Comparison of ENCODE assay signal across 8 cellular contexts in genomic region chrX:103376118-103376978, GRCh38. TPM values are rescaled to one million over a fixed set of nuclear protein-coding genes. Genes with fewer than 3 reads are reported as not detected.
DNase-seq lines count a peak whose midpoint lies in the region; FAIRE-seq and TF ChIP-seq lines count a peak whose summit lies in the region.

Gene BEX3 (plus strand): TSS chrX:103376538. CDS start chrX:103377522, 984 bp downstream.

- no peaks in the 10 kb centered on the region for H3K27me3 ChIP-seq in iPS-18a (ENCODE audit: control insufficient read depth, insufficient read depth, low read length)

- peak; percentile 82 for DNase-seq in D341Med (ENCODE audit: low spot score)
- DNase-seq in MV-4-11 (lab: John Stamatoyannopoulos, UW) = peak; percentile 26
- DNase-seq in T-helper 9 cell = peak; percentile 4
- DNase-seq in central memory CD4-positive, alpha-beta T cell = peak; percentile 18
- no peak for DNase-seq in retinal pigment epithelial cell (ENCODE audit: low read depth)
- no peak for DNase-seq in GM12892 (ENCODE audit: insufficient read length)
- DNase-seq in GF-D8 (lab: John Stamatoyannopoulos, UW) = no peak

- peak within 1 kb of the TSS; percentile 91 for H3K9ac ChIP-seq in iPS-18a (ENCODE audit: low read length)

- no peak for FAIRE-seq in GM12892 (lab: Jason Lieb, UNC)

- H3K4me3 ChIP-seq in iPS-18a (ENCODE audit: low read length) (peak within 1 kb of the TSS; percentile 77), retinal pigment epithelial cell (ENCODE audit: low read length) (peak within 1 kb of the TSS; percentile 76)

- peak within 1 kb of the TSS; percentile 95 for H3K27ac ChIP-seq in iPS-18a (ENCODE audit: low read length)

- H3K9me3 ChIP-seq in iPS-18a (ENCODE audit: control insufficient read depth, low read depth, low read length) = no peaks in the 10 kb centered on the region

- H3K36me3 ChIP-seq in iPS-18a (ENCODE audit: control insufficient read depth, low read depth, low read length) = peaks cover 29% of the 10 kb centered on the region

- H3K4me1 ChIP-seq in iPS-18a (ENCODE audit: control insufficient read depth, low read depth, low read length) = peaks cover 9% of the 10 kb centered on the region

- no peak for TF ChIP-seq CTCF in retinal pigment epithelial cell (conservative IDR thresholded peaks at IDR 0.05; ENCODE audit: low read depth, low read length)

- TF ChIP-seq POLR2A in GM12892 (IDR thresholded peaks at IDR 0.05; ENCODE audit: low read depth, low read length) = no peak

RNA-seq across cellular contexts. Expression of gene BEX3, which starts in this region (rescaled TPM):
- 1.5 TPM for polyA plus RNA-seq in GM12892 (2012; ENCODE audit: missing spikeins)

Comparison
In these comparisons a context has a peak if more than half of its experiments do, and no peak if none do; other contexts are left out.
1. DNase-seq: peak in D341Med (single experiment), MV-4-11 (single experiment), T-helper 9 cell (single experiment) and central memory CD4-positive, alpha-beta T cell (single experiment); none in retinal pigment epithelial cell (single experiment), GM12892 (single experiment) and GF-D8 (single experiment).